ENCODE assay signal across 19 cellular contexts in the genomic region with DNA sequence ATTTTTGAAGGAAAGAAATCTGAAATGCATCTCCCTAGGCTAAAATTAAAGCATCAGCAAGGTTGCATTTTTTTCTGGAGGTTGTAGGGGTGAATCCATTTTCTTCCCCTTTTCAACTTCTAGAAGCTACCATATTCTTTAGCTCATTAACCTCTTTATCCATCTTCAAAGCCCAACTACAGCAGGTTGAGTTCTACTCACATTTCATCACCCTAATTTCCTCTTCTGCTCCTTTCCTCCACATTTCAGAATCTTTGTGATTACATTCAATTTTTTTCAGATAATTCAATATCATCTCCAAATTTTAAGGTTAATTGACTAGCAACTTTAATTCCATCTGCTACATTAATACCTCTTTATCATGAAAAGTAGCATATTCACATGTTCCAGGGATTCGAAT.
A peak's percentile ranks its signal among the peaks of the same experiment; 100 is the strongest.
DNase-seq lines count a peak whose midpoint lies in the region; ATAC-seq, FAIRE-seq and TF ChIP-seq lines count a peak whose summit lies in the region.
"Had no signal": no experiment of that assay in that cellular context is flagged by ENCODE, and none has a peak within 500 bp of the region (broad histone marks: within the 10 kb centered on the region; RNA-seq: fewer than 3 reads in every experiment).

No MANE protein-coding gene starts in this region.

- DNase-seq in Karpas-422, result no peak
- DNase-seq in OCI-M1 (lab: John Stamatoyannopoulos, UW), result peak; percentile 43
- DNase-seq in MM.1S, result no peak
- DNase-seq: Caco-2; CD4-positive, CD25-positive, alpha-beta regulatory T cell; CD8-positive, alpha-beta T cell; DMS153; DND-41; GM23248; H7; HCEC 1CT had no signal

- FAIRE-seq in islet of Langerhans (lab: Jason Lieb, UNC), result peak; percentile 70
- FAIRE-seq: GM12892, H1 had no signal

- H3K9ac ChIP-seq in Karpas-422 (ENCODE audit: low read length) (no peak overlapping the region), MM.1S (ENCODE audit: low read length) (no peak overlapping the region)
- H3K9ac ChIP-seq: BLaER1, GM23248 had no signal

- no peaks in the 10 kb centered on the region for H3K4me1 Mint-ChIP-seq in activated T-helper 17 cell treated with anti-CD3 and anti-CD28 coated beads, Interleukin-2, amount 50 U/mL, for 72 hours
- H3K4me1 Mint-ChIP-seq: B cell; CD4-positive, CD25-positive, alpha-beta regulatory T cell had no signal

- H3K27me3 Mint-ChIP-seq in activated T-helper 17 cell treated with anti-CD3 and anti-CD28 coated beads, Interleukin-2, amount 50 U/mL, for 72 hours, result no peaks in the 10 kb centered on the region
- H3K27me3 Mint-ChIP-seq: B cell; CD4-positive, CD25-positive, alpha-beta regulatory T cell had no signal

- peak overlapping the region; percentile 7 for H2AFZ ChIP-seq in Karpas-422 (ENCODE audit: low read length)
- H2AFZ ChIP-seq in MM.1S (ENCODE audit: low read length), result no peak overlapping the region
- H2AFZ ChIP-seq: GM23248 had no signal

- H3K79me2 ChIP-seq in Karpas-422 (ENCODE audit: low read length) (peaks cover 60% of the 10 kb centered on the region), MM.1S (ENCODE audit: low read length) (no peaks in the 10 kb centered on the region)

- no peaks in the 10 kb centered on the region for H3K27me3 ChIP-seq in Karpas-422 (ENCODE audit: low read length)
- H3K27me3 ChIP-seq in MM.1S (replicated peaks; ENCODE audit: insufficient read depth, low read length), result no peaks in the 10 kb centered on the region
- H3K27me3 ChIP-seq: BLaER1 had no signal

- no peak overlapping the region for H3K4me3 Mint-ChIP-seq in activated T-helper 17 cell treated with anti-CD3 and anti-CD28 coated beads, Interleukin-2, amount 50 U/mL, for 72 hours
- H3K4me3 Mint-ChIP-seq: B cell; CD8-positive, alpha-beta T cell had no signal

- H3K4me2 ChIP-seq in Karpas-422 (ENCODE audit: low read depth, low read length, poor library complexity, severe bottlenecking) (no peak overlapping the region), MM.1S (ENCODE audit: low read depth, low read length) (no peak overlapping the region)
- H3K4me2 ChIP-seq: BLaER1 had no signal

- H3K9me3 Mint-ChIP-seq in activated T-helper 17 cell treated with anti-CD3 and anti-CD28 coated beads, Interleukin-2, amount 50 U/mL, for 72 hours, result peaks cover 5% of the 10 kb centered on the region

- TF ChIP-seq CTCF in MM.1S (IDR thresholded peaks at IDR 0.05; ENCODE audit: low read length), result no peak

- no peak overlapping the region for H3K27ac Mint-ChIP-seq in activated T-helper 17 cell treated with anti-CD3 and anti-CD28 coated beads, Interleukin-2, amount 50 U/mL, for 72 hours
- H3K27ac Mint-ChIP-seq: B cell; CD8-positive, alpha-beta T cell had no signal

- H3K9me3 ChIP-seq in Karpas-422 (ENCODE audit: low read length), result no peaks in the 10 kb centered on the region
- H3K9me3 ChIP-seq in MM.1S (replicated peaks; ENCODE audit: insufficient read depth, low read length), result no peaks in the 10 kb centered on the region
- H3K9me3 ChIP-seq: Caco-2 had no signal

- H3F3A ChIP-seq in MM.1S (ENCODE audit: insufficient read depth, low read length), result no peaks in the 10 kb centered on the region

- H3K36me3 ChIP-seq in Karpas-422 (ENCODE audit: insufficient read depth, low read length) (no peaks in the 10 kb centered on the region), MM.1S (replicated peaks; ENCODE audit: insufficient read depth, low read length) (no peaks in the 10 kb centered on the region)
- H3K36me3 ChIP-seq: BLaER1 had no signal

- H3K9me2 ChIP-seq in Karpas-422 (replicated peaks; ENCODE audit: insufficient read depth, low read length) (no peaks in the 10 kb centered on the region), MM.1S (replicated peaks; ENCODE audit: insufficient read depth, low read length) (no peaks in the 10 kb centered on the region)

- H3K4me3 ChIP-seq in Karpas-422 (ENCODE audit: low read length), result no peak overlapping the region
- H3K4me3 ChIP-seq in MM.1S (ENCODE audit: low read length), result no peak overlapping the region
- H3K4me3 ChIP-seq: BLaER1, GM23248 had no signal

- H4K20me1 ChIP-seq in Karpas-422 (ENCODE audit: insufficient read depth, low read depth, low read length) (no peaks in the 10 kb centered on the region), MM.1S (ENCODE audit: insufficient read depth, low read length) (no peaks in the 10 kb centered on the region)
- H4K20me1 ChIP-seq: BLaER1 had no signal

- no peak overlapping the region for H3K27ac ChIP-seq in Karpas-422 (ENCODE audit: low read length)
- H3K27ac ChIP-seq in MM.1S (ENCODE audit: low read length), result no peak overlapping the region
- H3K27ac ChIP-seq: BLaER1, C4-2B, GM23248 had no signal

- H3K36me3 Mint-ChIP-seq in activated T-helper 17 cell treated with anti-CD3 and anti-CD28 coated beads, Interleukin-2, amount 50 U/mL, for 72 hours (ENCODE audit: low read depth), result no peaks in the 10 kb centered on the region
- H3K36me3 Mint-ChIP-seq: CD4-positive, CD25-positive, alpha-beta regulatory T cell; CD8-positive, alpha-beta T cell had no signal

- no peak for ATAC-seq in activated T-helper 17 cell treated with anti-CD3 and anti-CD28 coated beads, Interleukin-2, amount 50 U/mL, for 72 hours (replicated peaks)
- no peak for ATAC-seq in GM19397 (IDR thresholded peaks at IDR 0.05; ENCODE audit: unreplicated experiment)
- ATAC-seq: CD8-positive, alpha-beta T cell had no signal

- H3K4me1 ChIP-seq in Karpas-422 (ENCODE audit: low read length), result peaks cover 8% of the 10 kb centered on the region
- no peaks in the 10 kb centered on the region for H3K4me1 ChIP-seq in MM.1S (ENCODE audit: low read length)
- H3K4me1 ChIP-seq: BLaER1, Caco-2 had no signal
